8 cellular contexts compared by ENCODE assay signal in the genomic region with DNA sequence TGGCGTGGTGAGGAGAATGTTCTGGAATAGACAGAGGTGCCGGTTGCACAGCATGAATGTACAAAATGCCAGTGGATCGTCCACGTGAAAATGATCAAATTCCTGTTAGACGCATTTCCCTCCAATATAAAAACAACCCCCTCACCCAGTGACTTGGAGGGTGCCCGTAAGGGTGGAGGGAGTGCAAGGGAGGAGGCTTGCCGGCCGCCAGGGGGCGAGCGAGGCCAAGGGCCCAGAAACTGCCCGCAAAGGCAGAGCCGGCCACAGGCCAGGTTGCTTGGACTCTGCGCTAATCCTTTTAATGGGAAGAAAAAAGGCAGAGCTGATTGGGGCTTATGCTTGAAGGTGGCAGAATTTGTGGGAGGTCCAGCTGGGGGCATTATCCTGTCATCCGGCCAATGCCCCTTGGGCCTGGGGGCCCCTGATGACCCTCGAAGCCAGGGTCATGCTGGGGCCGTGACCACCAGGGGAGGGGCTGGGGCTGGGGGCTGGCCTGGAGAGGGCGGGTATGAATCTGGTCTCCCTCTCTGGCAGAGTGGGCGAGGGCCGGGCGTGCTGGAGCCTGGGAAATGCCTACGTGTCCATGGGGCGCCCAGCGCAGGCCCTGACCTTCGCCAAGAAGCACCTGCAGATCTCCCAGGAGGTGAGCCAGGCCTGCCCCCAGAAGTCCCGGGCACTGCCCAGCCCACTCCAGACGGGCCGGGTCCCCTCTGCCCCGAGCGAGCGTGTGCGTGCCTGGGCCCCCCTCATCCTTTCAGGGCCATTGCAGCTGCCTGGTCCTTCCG. TPM values are rescaled to one million over a fixed set of nuclear protein-coding genes. Genes with fewer than 3 reads are reported as not detected.
DNase-seq lines count a peak whose midpoint lies in the region; ATAC-seq, FAIRE-seq and TF ChIP-seq lines count a peak whose summit lies in the region.

No MANE protein-coding gene starts in this region.

- peak overlapping the region; percentile 35 for H3K27ac Mint-ChIP-seq in Caco-2 (ENCODE audit: unreplicated experiment)

- BruUV-seq in Caco-2 (replicated peaks; lab: Mats Ljungman, UMichigan) = no TSS peak

- peak; percentile 65 to 78 for ATAC-seq in lower lobe of right lung
- peak; percentile 62 for ATAC-seq in aorta (ENCODE audit: low FRiP score)
- no peak for ATAC-seq in GM21360 (IDR thresholded peaks at IDR 0.05; ENCODE audit: unreplicated experiment)

- H3K27me3 ChIP-seq in Caco-2 (replicated peaks; ENCODE audit: control insufficient read depth, insufficient read depth, low read length) = no peaks in the 10 kb centered on the region
- no peaks in the 10 kb centered on the region for H3K27me3 ChIP-seq in lower lobe of right lung (ENCODE audit: low read depth)
- no peaks in the 10 kb centered on the region for H3K27me3 ChIP-seq in aorta (ENCODE audit: control insufficient read depth in 1 of 2, insufficient read depth in 2 of 2, low read length in 1 of 2)

- H3K4me1 ChIP-seq in Caco-2 (no peaks in the 10 kb centered on the region), lower lobe of right lung (peaks cover 20% of the 10 kb centered on the region), aorta (ENCODE audit: control insufficient read depth in 1 of 2, insufficient read depth in 2 of 2, low read length in 2 of 2) (no peaks in the 10 kb centered on the region)

- FAIRE-seq in H54 (lab: Jason Lieb, UNC) = peak; percentile 61

- 79 to 80% methylated on average over 32 of the region's 32 CpGs for WGBS in aorta, 2 donors

- H3K27ac ChIP-seq in lower lobe of right lung = no peak overlapping the region
- H3K27ac ChIP-seq in aorta (ENCODE audit: low read depth in 1 of 2, low read length in 2 of 2) = no peak overlapping the region

- intact Hi-C loops in Caco-2 (cut with micrococcal nuclease; ENCODE audit: unreplicated experiment) (no loop called here), lower lobe of right lung (cut with DNase I) (no loop called here), aorta (cut with DNase I) (no loop called here)

- DNase-seq in Caco-2 (peak in 1 of 2 experiments; percentile 74), H54 (ENCODE audit: insufficient read length, low spot score) (peak; percentile 98), RPMI8226 (peak; percentile 88), dermis microvascular lymphatic vessel endothelial cell (ENCODE audit: low read depth in 2 of 2) (peak; percentile 14 to 63), lower lobe of right lung (peak; percentile 87), aorta (peak in 1 of 2 donors; percentile 90), GOT3 (lab: John Stamatoyannopoulos, UW) (no peak)

- no peaks in the 10 kb centered on the region for H3K27me3 Mint-ChIP-seq in Caco-2 (ENCODE audit: insufficient read depth, unreplicated experiment)

- TF ChIP-seq CTCF in Caco-2 (IDR thresholded peaks at IDR 0.05; ENCODE audit: insufficient read depth in 1 of 2, low read depth in 1 of 2, low read length in 1 of 2, severe bottlenecking in 1 of 2, unreplicated experiment in 1 of 2) (peak; percentile 84 to 87), lower lobe of right lung (IDR thresholded peaks at IDR 0.05) (peak; percentile 93)

- no peak overlapping the region for H3K4me3 ChIP-seq in Caco-2 (ENCODE audit: low read depth, low read length)
- H3K4me3 ChIP-seq in lower lobe of right lung = no peak overlapping the region
- no peak overlapping the region for H3K4me3 ChIP-seq in aorta (ENCODE audit: low read length in 2 of 2)

- H3K36me3 ChIP-seq in Caco-2 (ENCODE audit: control insufficient read depth, insufficient read depth, low read length) (no peaks in the 10 kb centered on the region; the same call in 1 of the 2 replicates), lower lobe of right lung (peaks cover 29% of the 10 kb centered on the region), aorta (ENCODE audit: control insufficient read depth in 1 of 2, insufficient read depth in 2 of 2, low read length in 1 of 2) (no peaks in the 10 kb centered on the region)

- TF ChIP-seq POLR2A in H54 (IDR thresholded peaks at IDR 0.05; ENCODE audit: low read depth, low read length) = no peak

- H3K9me3 Mint-ChIP-seq in Caco-2 (ENCODE audit: unreplicated experiment) = no peaks in the 10 kb centered on the region

- CTCF ChIA-PET in Caco-2 (lab: Charles Lee) = interaction anchor here (0.7 kb wide), 1 partner anchor 24 kb away, joined by 4 read pairs; the partner anchor contains the start of gene DNLZ

- no peaks in the 10 kb centered on the region for H3K9me3 ChIP-seq in Caco-2
- H3K9me3 ChIP-seq in lower lobe of right lung = no peaks in the 10 kb centered on the region
- H3K9me3 ChIP-seq in aorta (ENCODE audit: control insufficient read depth, low read length) = no peaks in the 10 kb centered on the region

- H3K4me3 Mint-ChIP-seq in Caco-2 (ENCODE audit: unreplicated experiment) = no peak overlapping the region

- POLR2A ChIA-PET in Caco-2 (lab: Charles Lee) = no interaction called here

- no peaks in the 10 kb centered on the region for H3K4me1 Mint-ChIP-seq in Caco-2 (ENCODE audit: low read depth, unreplicated experiment)

- H3K36me3 Mint-ChIP-seq in Caco-2 (ENCODE audit: insufficient read depth, unreplicated experiment) = peaks cover 13% of the 10 kb centered on the region

RNA-seq across cellular contexts. Expression of gene GPSM1, which starts 12.0 kb away (rescaled TPM):
- 25.7 and 26.5 TPM in 2 replicates for total RNA-seq in Caco-2 (2022)
- 16.2 and 28.2 TPM in 2 replicates for total RNA-seq in dermis microvascular lymphatic vessel endothelial cell
- 19.2 TPM for total RNA-seq in lower lobe of right lung
- total RNA-seq in aorta = 10 to 100 TPM; 22.7 to 28.9 TPM
- 10 to 100 TPM in 1 of 2 donors, 1 to 10 TPM in 1; 6.9 to 53.7 TPM for polyA plus RNA-seq in aorta

RNA-seq across cellular contexts. Expression of gene DNLZ, which starts 24.2 kb away (rescaled TPM):
- 27.1 and 29.1 TPM in 2 replicates for total RNA-seq in Caco-2 (2022)
- total RNA-seq in dermis microvascular lymphatic vessel endothelial cell = 12.5 and 15.0 TPM in 2 replicates
- total RNA-seq in lower lobe of right lung = 12.9 TPM
- total RNA-seq in aorta = 10 to 100 TPM; 15.5 to 18.1 TPM
- polyA plus RNA-seq in aorta = 10 to 100 TPM; 12.4 to 14.4 TPM

RNA-seq across cellular contexts. Expression of gene CARD9, which starts 34.1 kb away (rescaled TPM):
- total RNA-seq in Caco-2 (2022) (1.7 and 2.6 TPM in 2 replicates), dermis microvascular lymphatic vessel endothelial cell (0.13 and 0.26 TPM in 2 replicates), lower lobe of right lung (15.0 TPM), aorta (1 to 10 TPM; 2.6 to 5.3 TPM)
- 1 to 10 TPM; 1.4 to 4.4 TPM for polyA plus RNA-seq in aorta

RNA-seq across cellular contexts. Expression of gene CCDC187, which starts 35.5 kb away (rescaled TPM):
- total RNA-seq in Caco-2 (2022) = 0.09 and 0.11 TPM in 2 replicates
- under 0.01 TPM in 1 of 2 replicates, not detected in the other for total RNA-seq in dermis microvascular lymphatic vessel endothelial cell
- 6.6 TPM for total RNA-seq in lower lobe of right lung
- not detected for total RNA-seq in aorta
- polyA plus RNA-seq in aorta = not detected
